In the genomic region with DNA sequence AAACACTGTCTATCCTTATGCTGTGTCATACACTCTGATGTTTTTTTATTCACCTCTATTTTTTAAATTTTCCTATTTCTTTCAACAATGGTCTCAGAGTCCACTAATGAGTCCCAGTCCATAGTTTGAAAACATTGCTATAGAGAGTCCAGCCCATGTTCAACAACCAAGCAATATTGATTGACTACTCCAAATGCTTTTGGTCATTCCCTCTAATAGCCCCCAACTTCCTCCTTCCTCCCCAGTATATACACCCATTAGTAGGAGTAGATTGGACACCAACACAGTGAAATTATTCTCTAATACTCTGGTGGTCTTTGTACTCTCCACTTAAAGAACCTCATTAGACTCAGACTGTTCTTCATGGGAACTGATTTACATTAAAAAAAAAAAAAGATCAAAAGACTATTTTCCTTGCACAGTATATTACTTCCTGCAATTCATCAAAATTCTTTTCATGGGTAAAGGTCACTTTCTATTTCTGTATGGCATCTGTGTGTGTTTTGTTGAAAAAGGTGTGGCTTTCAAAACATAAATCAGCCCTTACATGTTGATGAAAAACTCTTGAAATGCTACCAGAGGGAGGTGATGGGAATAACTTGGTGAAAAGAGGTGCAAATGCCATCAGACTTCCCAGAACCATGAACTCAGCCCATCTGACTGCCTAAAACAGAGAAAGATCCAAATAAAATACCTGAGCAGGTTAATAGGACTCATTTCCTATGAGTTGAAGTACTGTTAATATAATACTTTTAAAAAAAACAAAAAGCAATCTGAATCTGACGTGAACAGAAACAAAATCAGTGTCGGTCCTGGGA, we compare ENCODE assay signal across 19 cellular contexts.
"Had no signal": no experiment of that assay in that cellular context is flagged by ENCODE, and none has a peak within 500 bp of the region (broad histone marks: within the 10 kb centered on the region; RNA-seq: fewer than 3 reads in every experiment).

No MANE protein-coding gene starts in this region.

- DNase-seq: activated CD4-positive, alpha-beta memory T cell treated with anti-CD3 and anti-CD28 coated beads for 36 hours; activated CD4-positive, alpha-beta T cell treated with anti-CD3 and anti-CD28 coated beads for 36 hours; activated naive CD4-positive, alpha-beta T cell; activated naive CD8-positive, alpha-beta T cell treated with anti-CD3 and anti-CD28 coated beads for 36 hours; amniotic stem cell; dorsolateral prefrontal cortex; endodermal cell; foreskin melanocyte; kidney glomerular epithelial cell; right cardiac atrium; stimulated activated CD4-positive, alpha-beta T cell treated with anti-CD3 and anti-CD28 coated beads, Interleukin-15, amount 100 ng/mL, for 24 hours; stimulated activated CD4-positive, alpha-beta T cell treated with anti-CD3 and anti-CD28 coated beads, Interleukin-2, amount 100 ng/mL, for 48 hours had no signal

- H3K27me3 Mint-ChIP-seq: activated naive CD8-positive, alpha-beta T cell treated with anti-CD3 and anti-CD28 coated beads for 36 hours; stimulated activated naive CD8-positive, alpha-beta T cell treated with anti-CD3 and anti-CD28 coated beads, Interleukin-15, Interleukin-2, amounts not matched to agents 100 ng/mL and 50 ng/mL, for 24 hours had no signal

- H3K27me3 ChIP-seq: tibial nerve had no signal

- H3K36me3 ChIP-seq: tibial nerve had no signal

- H3K27ac ChIP-seq: dorsolateral prefrontal cortex, skin epidermis, tibial nerve had no signal

- H3K27ac Mint-ChIP-seq: activated CD4-positive, alpha-beta memory T cell treated with anti-CD3 and anti-CD28 coated beads for 36 hours; activated CD4-positive, alpha-beta T cell treated with anti-CD3 and anti-CD28 coated beads for 36 hours; activated naive CD8-positive, alpha-beta T cell treated with anti-CD3 and anti-CD28 coated beads for 36 hours; activated T-helper 17 cell treated with anti-CD3 and anti-CD28 coated beads, Interleukin-2, amount 50 U/mL, for 72 hours; endodermal cell; memory B cell; stimulated activated naive CD8-positive, alpha-beta T cell treated with anti-CD3 and anti-CD28 coated beads, Interleukin-15, Interleukin-2, amounts not matched to agents 100 ng/mL and 50 ng/mL, for 24 hours; WTC11 had no signal

- H3K4me3 ChIP-seq: dorsolateral prefrontal cortex, skin epidermis, tibial nerve had no signal

- H3K9me3 Mint-ChIP-seq: activated CD4-positive, alpha-beta memory T cell treated with anti-CD3 and anti-CD28 coated beads for 36 hours; activated naive CD8-positive, alpha-beta T cell treated with anti-CD3 and anti-CD28 coated beads for 36 hours; activated T-helper 17 cell treated with anti-CD3 and anti-CD28 coated beads, Interleukin-2, amount 50 U/mL, for 72 hours; endodermal cell; natural killer cell treated with Interleukin-12 subunit alpha and Interleukin-12 subunit beta and Interleukin-15 and Interleukin-18, amount 100 ng/mL, for 72 hours; stimulated activated naive CD8-positive, alpha-beta T cell treated with anti-CD3 and anti-CD28 coated beads, Interleukin-15, Interleukin-2, amounts not matched to agents 100 ng/mL and 50 ng/mL, for 24 hours had no signal

- H3K4me1 ChIP-seq: tibial nerve had no signal

- H3K4me1 Mint-ChIP-seq: endodermal cell had no signal

- ATAC-seq: activated CD4-positive, alpha-beta T cell treated with anti-CD3 and anti-CD28 coated beads for 36 hours; activated T-helper 17 cell treated with anti-CD3 and anti-CD28 coated beads, Interleukin-2, amount 50 U/mL, for 72 hours; natural killer cell treated with Interleukin-12 subunit alpha and Interleukin-12 subunit beta and Interleukin-15 and Interleukin-18, amount 100 ng/mL, for 72 hours; right cardiac atrium; WTC11 had no signal

- H3K36me3 Mint-ChIP-seq: activated CD4-positive, alpha-beta memory T cell treated with anti-CD3 and anti-CD28 coated beads for 36 hours; activated naive CD8-positive, alpha-beta T cell treated with anti-CD3 and anti-CD28 coated beads for 36 hours; memory B cell; WTC11 had no signal

- H3K4me3 Mint-ChIP-seq: activated CD4-positive, alpha-beta memory T cell treated with anti-CD3 and anti-CD28 coated beads for 36 hours; activated CD4-positive, alpha-beta T cell treated with anti-CD3 and anti-CD28 coated beads for 36 hours; activated naive CD8-positive, alpha-beta T cell treated with anti-CD3 and anti-CD28 coated beads for 36 hours; activated T-helper 17 cell treated with anti-CD3 and anti-CD28 coated beads, Interleukin-2, amount 50 U/mL, for 72 hours; endodermal cell; memory B cell; natural killer cell treated with Interleukin-12 subunit alpha and Interleukin-12 subunit beta and Interleukin-15 and Interleukin-18, amount 100 ng/mL, for 72 hours; stimulated activated naive CD8-positive, alpha-beta T cell treated with anti-CD3 and anti-CD28 coated beads, Interleukin-15, Interleukin-2, amounts not matched to agents 100 ng/mL and 50 ng/mL, for 24 hours; WTC11 had no signal

- H3K9me3 ChIP-seq: tibial nerve had no signal
